13 cellular contexts compared by ENCODE assay signal in the genomic region with DNA sequence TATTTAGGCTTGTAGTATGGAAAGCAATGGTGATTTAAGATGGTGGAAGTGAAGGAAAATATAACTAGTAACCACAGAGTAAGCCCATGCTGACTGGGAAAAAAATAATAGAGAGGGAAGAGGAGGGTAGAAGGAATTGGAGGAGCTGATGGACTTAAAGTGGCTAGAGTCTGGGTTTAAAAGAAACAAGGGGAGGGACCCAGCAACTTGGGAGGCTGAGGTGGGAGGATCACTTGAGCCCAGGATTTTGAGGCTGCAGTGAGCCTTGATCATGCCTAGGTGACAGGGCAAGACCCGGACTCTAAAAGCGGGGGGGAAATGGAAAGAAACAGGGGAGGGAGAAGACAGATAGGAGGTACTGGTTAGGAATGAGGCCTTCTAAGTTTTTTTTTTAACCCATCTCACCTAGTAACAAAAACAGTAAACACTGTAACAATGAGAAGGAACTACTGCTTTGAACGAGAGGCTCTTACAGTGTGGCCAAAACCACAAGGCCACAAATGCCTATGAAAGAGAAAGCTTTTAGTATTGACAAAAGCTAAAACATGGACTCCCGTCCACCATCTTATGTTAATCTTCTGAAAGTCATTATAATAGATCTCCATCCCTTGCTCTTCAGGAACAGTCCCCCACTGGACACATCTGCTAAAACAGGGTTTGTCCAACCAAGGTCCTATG. TPM values are rescaled to one million over a fixed set of nuclear protein-coding genes. Genes with fewer than 3 reads are reported as not detected.
DNase-seq lines count a peak whose midpoint lies in the region; ATAC-seq and FAIRE-seq lines count a peak whose summit lies in the region.
"Had no signal": no experiment of that assay in that cellular context is flagged by ENCODE, and none has a peak within 500 bp of the region (broad histone marks: within the 10 kb centered on the region; RNA-seq: fewer than 3 reads in every experiment).

No MANE protein-coding gene starts in this region.

- H3K4me3 Mint-ChIP-seq in activated CD8-positive, alpha-beta T cell treated with anti-CD3 and anti-CD28 coated beads, Interleukin-2, amount 10 ng/mL, durations not matched to agents 7 days and 5 days = no peak overlapping the region
- H3K4me3 Mint-ChIP-seq in CD8-positive, alpha-beta memory T cell = peak overlapping the region in 1 of 7 donors; percentile 1
- H3K4me3 Mint-ChIP-seq: nephron had no signal

- H3K9ac ChIP-seq in neuronal stem cell (ENCODE audit: low read depth, low read length, poor library complexity) = no peak overlapping the region

- no peak overlapping the region for H2BK120ac ChIP-seq in neuronal stem cell (ENCODE audit: low read depth, low read length)

- H3K27me3 Mint-ChIP-seq in activated CD8-positive, alpha-beta T cell treated with anti-CD3 and anti-CD28 coated beads, Interleukin-2, amount 10 ng/mL, durations not matched to agents 7 days and 5 days (ENCODE audit: low read depth) = no peaks in the 10 kb centered on the region
- H3K27me3 Mint-ChIP-seq in CD8-positive, alpha-beta memory T cell = no peaks in the 10 kb centered on the region

- no peak overlapping the region for H3K27ac ChIP-seq in neuronal stem cell (replicated peaks; ENCODE audit: low read length)
- no peak overlapping the region for H3K27ac ChIP-seq in CD8-positive, alpha-beta memory T cell (ENCODE audit: low read depth, low read length)
- H3K27ac ChIP-seq: coronary artery, SJSA1 had no signal

- H4K8ac ChIP-seq in neuronal stem cell (ENCODE audit: low read depth, low read length) = no peak overlapping the region

- H3K14ac ChIP-seq in neuronal stem cell (ENCODE audit: low read length) = no peak overlapping the region

- CTCF ChIA-PET in activated CD8-positive, alpha-beta T cell treated with anti-CD3 and anti-CD28 coated beads, Interleukin-2, amount 10 ng/mL, durations not matched to agents 7 days and 5 days (lab: Charles Lee) = interaction anchor here (1.0 to 3.5 kb wide), 5 partner anchors 9 to 434 kb away, joined by 3 to 19 read pairs (median 3); no protein-coding TSS in a partner anchor
- CTCF ChIA-PET in CD8-positive, alpha-beta memory T cell (lab: Charles Lee) = interaction anchor here (1.8 kb wide), 1 partner anchor 9 kb away, joined by 4 read pairs; no protein-coding TSS in a partner anchor

- H2BK15ac ChIP-seq in neuronal stem cell (ENCODE audit: low read length) = no peak overlapping the region

- POLR2A ChIA-PET in activated CD8-positive, alpha-beta T cell treated with anti-CD3 and anti-CD28 coated beads, Interleukin-2, amount 10 ng/mL, durations not matched to agents 7 days and 5 days (lab: Charles Lee) = interaction anchor here (1.0 kb wide), 1 partner anchor 9 kb away, joined by 3 read pairs; no protein-coding TSS in a partner anchor
- POLR2A ChIA-PET in CD8-positive, alpha-beta memory T cell (lab: Charles Lee) = no interaction called here

- no peak overlapping the region for H3K27ac Mint-ChIP-seq in activated CD8-positive, alpha-beta T cell treated with anti-CD3 and anti-CD28 coated beads, Interleukin-2, amount 10 ng/mL, durations not matched to agents 7 days and 5 days
- peak overlapping the region in 3 of 8 donors; percentile 2 to 48 (median 14) for H3K27ac Mint-ChIP-seq in CD8-positive, alpha-beta memory T cell
- H3K27ac Mint-ChIP-seq: nephron had no signal

- DNase-seq in GM18507 (ENCODE audit: extremely low spot score, insufficient read length, low read depth) (peak; percentile 23), ecto neural progenitor cell (ENCODE audit: low spot score) (no peak), neuronal stem cell (ENCODE audit: low spot score) (no peak)
- DNase-seq in activated CD8-positive, alpha-beta T cell treated with anti-CD3 and anti-CD28 coated beads, Interleukin-2, amount 10 ng/mL, durations not matched to agents 7 days and 5 days = peak; percentile 46
- DNase-seq in CD8-positive, alpha-beta memory T cell = no peak
- DNase-seq: GOT3 had no signal

- no peak overlapping the region for H4K91ac ChIP-seq in neuronal stem cell (ENCODE audit: low read depth, low read length, poor library complexity)

- H3K36me3 ChIP-seq in neuronal stem cell (replicated peaks in 1 of 2; ENCODE audit: control insufficient read depth in 2 of 2, insufficient read depth in 2 of 2, low read length in 2 of 2) = no peaks in the 10 kb centered on the region
- H3K36me3 ChIP-seq in CD8-positive, alpha-beta memory T cell (ENCODE audit: insufficient read depth, low read length) = no peaks in the 10 kb centered on the region
- H3K36me3 ChIP-seq: SJSA1 had no signal

- peaks cover 0 to 4% of the 10 kb centered on the region in 2 donors for H3K9me3 ChIP-seq in neuronal stem cell (replicated peaks in 1 of 2; ENCODE audit: control insufficient read depth in 2 of 2, insufficient read depth in 1 of 2, low read depth in 1 of 2, low read length in 2 of 2)
- H3K9me3 ChIP-seq in CD8-positive, alpha-beta memory T cell (ENCODE audit: low read length) = no peaks in the 10 kb centered on the region
- H3K9me3 ChIP-seq: SJSA1 had no signal

- no peaks in the 10 kb centered on the region for H3K27me3 ChIP-seq in neuronal stem cell (ENCODE audit: control insufficient read depth in 3 of 3, insufficient read depth in 3 of 3, low read depth in 1 of 3, low read length in 3 of 3)
- no peaks in the 10 kb centered on the region for H3K27me3 ChIP-seq in CD8-positive, alpha-beta memory T cell (ENCODE audit: insufficient read depth, low read length, poor library complexity, severe bottlenecking)
- H3K27me3 ChIP-seq: SJSA1 had no signal

- H3K4me1 Mint-ChIP-seq in activated CD8-positive, alpha-beta T cell treated with anti-CD3 and anti-CD28 coated beads, Interleukin-2, amount 10 ng/mL, durations not matched to agents 7 days and 5 days (ENCODE audit: low read depth) = peaks cover 17% of the 10 kb centered on the region
- peaks cover 29 to 57% (median 37%) of the 10 kb centered on the region in 3 donors for H3K4me1 Mint-ChIP-seq in CD8-positive, alpha-beta memory T cell

- H2BK12ac ChIP-seq in neuronal stem cell (ENCODE audit: low read length) = no peak overlapping the region

- H3K9me3 Mint-ChIP-seq in activated CD8-positive, alpha-beta T cell treated with anti-CD3 and anti-CD28 coated beads, Interleukin-2, amount 10 ng/mL, durations not matched to agents 7 days and 5 days (ENCODE audit: insufficient read depth) = peaks cover 4% of the 10 kb centered on the region
- H3K9me3 Mint-ChIP-seq in CD8-positive, alpha-beta memory T cell = peaks cover 0 to 2% (median 0%) of the 10 kb centered on the region in 5 donors

- H3K4me3 ChIP-seq in neuronal stem cell (ENCODE audit: low read length in 2 of 2) = no peak overlapping the region
- H3K4me3 ChIP-seq in CD8-positive, alpha-beta memory T cell (ENCODE audit: low read length) = no peak overlapping the region
- H3K4me3 ChIP-seq: coronary artery, SJSA1 had no signal

- no peak overlapping the region for H2AFZ ChIP-seq in neuronal stem cell (ENCODE audit: low read length)

- no peak overlapping the region for H2BK5ac ChIP-seq in neuronal stem cell (ENCODE audit: low read length)

- peak; percentile 60 for ATAC-seq in GM21423 (IDR thresholded peaks at IDR 0.05; ENCODE audit: unreplicated experiment)
- ATAC-seq in HG03378 (IDR thresholded peaks at IDR 0.05; ENCODE audit: unreplicated experiment) = peak; percentile 49
- ATAC-seq in activated CD8-positive, alpha-beta T cell treated with anti-CD3 and anti-CD28 coated beads, Interleukin-2, amount 10 ng/mL, durations not matched to agents 7 days and 5 days = peak; percentile 83
- ATAC-seq in GM21515 (IDR thresholded peaks at IDR 0.05; ENCODE audit: unreplicated experiment) = no peak

- peaks cover 5 to 7% of the 10 kb centered on the region in 2 donors for H3K4me1 ChIP-seq in neuronal stem cell (ENCODE audit: control insufficient read depth in 2 of 2, insufficient read depth in 1 of 2, low read depth in 1 of 2, low read length in 2 of 2)
- no peaks in the 10 kb centered on the region for H3K4me1 ChIP-seq in CD8-positive, alpha-beta memory T cell (ENCODE audit: insufficient read depth, low read length)

- H3K18ac ChIP-seq in neuronal stem cell (ENCODE audit: low read length) = no peak overlapping the region

- no peak overlapping the region for H3K23ac ChIP-seq in neuronal stem cell (ENCODE audit: low read depth, low read length, poor library complexity)

- H2AK5ac ChIP-seq in neuronal stem cell (ENCODE audit: low read depth, low read length) = no peak overlapping the region

- no CpG with 5 or more reads among the region's 4 CpGs for WGBS in neuronal stem cell (ENCODE audit: extremely low coverage in 2 of 2, insufficient read length in 2 of 2, insufficient replicate concordance in 1 of 2), 2 donors

- FAIRE-seq in GM18507 (lab: Jason Lieb, UNC) = peak; percentile 83
- FAIRE-seq: D721Med had no signal

- no peak overlapping the region for H3K4me2 ChIP-seq in neuronal stem cell (ENCODE audit: insufficient read depth, low read length, poor library complexity, severe bottlenecking)

- no peak overlapping the region for H3K4ac ChIP-seq in neuronal stem cell (ENCODE audit: low read length)

- no peaks in the 10 kb centered on the region for H3K79me1 ChIP-seq in neuronal stem cell (ENCODE audit: low read depth, low read length)

- H3K36me3 Mint-ChIP-seq in activated CD8-positive, alpha-beta T cell treated with anti-CD3 and anti-CD28 coated beads, Interleukin-2, amount 10 ng/mL, durations not matched to agents 7 days and 5 days (ENCODE audit: low read depth) = peaks cover 19% of the 10 kb centered on the region
- H3K36me3 Mint-ChIP-seq in CD8-positive, alpha-beta memory T cell = peaks cover 0 to 3% (median 2%) of the 10 kb centered on the region in 3 donors

RNA-seq across cellular contexts. Expression of a gene that starts 26.6 kb away (rescaled TPM):
- 10 to 100 TPM; 20.9 to 22.4 TPM for total RNA-seq in activated CD8-positive, alpha-beta T cell treated with anti-CD3 and anti-CD28 coated beads, Interleukin-2, amount 10 ng/mL, durations not matched to agents 7 days and 5 days
- polyA plus RNA-seq in neuronal stem cell (2013, experiment 1 of 2) = 7.0 TPM
- 7.6 TPM for polyA plus RNA-seq in neuronal stem cell (2013, experiment 2 of 2)
- 10 to 100 TPM; 46.0 to 50.5 TPM for total RNA-seq in CD8-positive, alpha-beta memory T cell
- 16.6 TPM for polyA plus RNA-seq in CD8-positive, alpha-beta memory T cell

RNA-seq across cellular contexts. Expression of a gene that starts 26.9 kb away (rescaled TPM):
- total RNA-seq in activated CD8-positive, alpha-beta T cell treated with anti-CD3 and anti-CD28 coated beads, Interleukin-2, amount 10 ng/mL, durations not matched to agents 7 days and 5 days = 10 to 100 TPM; 15.9 to 17.5 TPM
- 17.8 TPM for polyA plus RNA-seq in neuronal stem cell (2013, experiment 1 of 2)
- polyA plus RNA-seq in neuronal stem cell (2013, experiment 2 of 2) = 18.9 TPM
- 10 to 100 TPM; 19.3 to 19.8 TPM for total RNA-seq in CD8-positive, alpha-beta memory T cell
- 11.6 TPM for polyA plus RNA-seq in CD8-positive, alpha-beta memory T cell

Comparison
In these comparisons a context has a peak if more than half of its experiments do, and no peak if none do; other contexts are left out.
1. DNase-seq: peak in GM18507 (single experiment) and activated CD8-positive, alpha-beta T cell treated with anti-CD3 and anti-CD28 coated beads, Interleukin-2, amount 10 ng/mL, durations not matched to agents 7 days and 5 days (single experiment); none in ecto neural progenitor cell (single experiment), neuronal stem cell (single experiment) and CD8-positive, alpha-beta memory T cell (0 of 5).